Comparison of ENCODE assay signal across 9 cellular contexts in genomic region chr1:91712981-91713841, GRCh38.
DNase-seq lines count a peak whose midpoint lies in the region; ATAC-seq, FAIRE-seq and TF ChIP-seq lines count a peak whose summit lies in the region.
"Had no signal": no experiment of that assay in that cellular context is flagged by ENCODE, and none has a peak within 500 bp of the region (broad histone marks: within the 10 kb centered on the region; RNA-seq: fewer than 3 reads in every experiment).

No MANE protein-coding gene starts in this region.

- DNase-seq in H1 (ENCODE audit: low read depth in 1 of 2, low spot score in 2 of 2) (no peak), pancreas (no peak), NCI-H1417 (lab: John Stamatoyannopoulos, UW) (no peak), GOT3 (lab: John Stamatoyannopoulos, UW) (no peak)

- no peak overlapping the region for H4K8ac ChIP-seq in H1 (ENCODE audit: extremely low read depth, insufficient read depth, low read length)

- no peak overlapping the region for H2BK120ac ChIP-seq in H1 (replicated peaks; ENCODE audit: low read depth, low read length)

- intact Hi-C loops in pancreas (cut with DNase I) = no loop called here

- no peak overlapping the region for H4K5ac ChIP-seq in H1 (ENCODE audit: insufficient read length, low read depth, low read length)

- no peak overlapping the region for H3K23ac ChIP-seq in H1 (ENCODE audit: insufficient read length)

- H3K36me3 ChIP-seq in H1 (ENCODE audit: control insufficient read depth in 2 of 4, insufficient read depth in 4 of 4, low read length in 3 of 4) (no peaks in the 10 kb centered on the region), pancreas (peaks cover 0 to 7% (median 0%) of the 10 kb centered on the region in 3 donors)

- H3K9ac ChIP-seq in H1 (replicated peaks in 1 of 4; ENCODE audit: extremely low read depth in 1 of 4, low read depth in 3 of 4, low read length in 3 of 4) = no peak overlapping the region

- no peak overlapping the region for H2BK20ac ChIP-seq in H1 (ENCODE audit: low read length)

- H3K23me2 ChIP-seq in H1 (ENCODE audit: low read depth, low read length) = no peaks in the 10 kb centered on the region

- no peak overlapping the region for H4K91ac ChIP-seq in H1 (replicated peaks; ENCODE audit: insufficient read length, low read length)

- no peak overlapping the region for H2BK12ac ChIP-seq in H1 (ENCODE audit: low read depth, low read length)

- peak overlapping the region; percentile 50; the same call in 1 of the 2 replicates for H3K27ac ChIP-seq in H1 (ENCODE audit: low read depth, low read length)
- H3K27ac ChIP-seq in pancreas = peak overlapping the region in 2 of 4 donors; percentile 14 to 30

- no peak for TF ChIP-seq RAD21 in H1 (IDR thresholded peaks at IDR 0.05 in 1 of 2, conservative IDR thresholded peaks at IDR 0.05 in 1 of 2; ENCODE audit: low read depth in 2 of 2, low read length in 2 of 2)

- H3K4me2 ChIP-seq in H1 (ENCODE audit: insufficient read depth in 1 of 2, low read depth in 2 of 2, low read length in 2 of 2) = no peak overlapping the region

- FAIRE-seq in H1 (lab: Jason Lieb, UNC) (no peak), pancreas (lab: Jason Lieb, UNC) (no peak)

- POLR2A ChIA-PET in H1 (lab: Charles Lee; ENCODE audit: partially characterized antibody) = interaction anchor here (1.1 kb wide), 1 partner anchor 23 kb away, joined by 3 read pairs; no protein-coding TSS in a partner anchor

- no peak for TF ChIP-seq CTCF in H1 (IDR thresholded peaks at IDR 0.05; ENCODE audit: control extremely low read depth in 1 of 3, insufficient read depth in 1 of 3, low read depth in 1 of 3, low read length in 3 of 3)
- no peak for TF ChIP-seq CTCF in pancreas (IDR thresholded peaks at IDR 0.05)

- 73% methylated on average over 15 of the region's 15 CpGs; no CpG with 5 or more reads in 1 of the 2 experiments for WGBS in H1 (ENCODE audit: extremely low coverage in 1 of 2, insufficient coverage in 1 of 2, insufficient read length in 1 of 2, insufficient replicate concordance in 2 of 2, low coverage in 1 of 2, low lambda C conversion rate in 2 of 2, missing lambda C conversion rate in 1 of 2), 2 experiments
- WGBS in pancreas, 2 donors = 75 to 76% methylated on average over 15 of the region's 15 CpGs

- H2AFZ ChIP-seq in H1 (ENCODE audit: low read length) = peak overlapping the region; percentile 60

- no peak overlapping the region for H3K56ac ChIP-seq in H1 (replicated peaks; ENCODE audit: insufficient read length, low read depth, low read length)

- no peaks in the 10 kb centered on the region for H4K20me1 ChIP-seq in H1 (replicated peaks in 1 of 2; ENCODE audit: control insufficient read depth in 1 of 2, insufficient read depth in 2 of 2, low read length in 2 of 2)

- no peak for TF ChIP-seq POLR2A in H1 (IDR thresholded peaks at IDR 0.05; ENCODE audit: control extremely low read depth in 1 of 2, low read depth in 2 of 2, low read length in 2 of 2)

- H3K9me3 ChIP-seq in H1 (ENCODE audit: insufficient read depth in 2 of 2, low read depth in 1 of 2, low read length in 1 of 2) (no peaks in the 10 kb centered on the region), pancreas (no peaks in the 10 kb centered on the region)

- ATAC-seq in GM21825 (IDR thresholded peaks at IDR 0.05; ENCODE audit: unreplicated experiment) = peak; percentile 75
- ATAC-seq in pancreas = peak in 3 of 4 donors; percentile 48 to 69 (median 51)
- no peak for ATAC-seq in esophagus mucosa
- ATAC-seq: HCT116 had no signal

- H3K27me3 ChIP-seq in H1 (replicated peaks in 1 of 4; ENCODE audit: control insufficient read depth in 3 of 4, extremely low read depth in 1 of 4, insufficient read depth in 3 of 4, low read length in 3 of 4) (peaks cover 0 to 1% (median 0%) of the 10 kb centered on the region in 4 experiments; a peak in 1 of 7 replicates), pancreas (no peaks in the 10 kb centered on the region)

- H2BK15ac ChIP-seq in H1 (ENCODE audit: low read length) = no peak overlapping the region

- no peaks in the 10 kb centered on the region for H3K79me1 ChIP-seq in H1 (ENCODE audit: low read depth, low read length)

- H2BK5ac ChIP-seq in H1 (ENCODE audit: low read depth, low read length) = no peak overlapping the region

- H3K79me2 ChIP-seq in H1 (ENCODE audit: control insufficient read depth in 1 of 2, insufficient read depth in 2 of 2, low read length in 2 of 2) = no peaks in the 10 kb centered on the region

- H3K4me3 ChIP-seq in GM08714 (ENCODE audit: low read length) = peak overlapping the region; percentile 2; the same call in 1 of the 2 replicates
- H3K4me3 ChIP-seq in H1 (ENCODE audit: extremely low read depth in 1 of 4, insufficient read depth in 2 of 4, low read depth in 3 of 4, low read length in 4 of 4) = no peak overlapping the region
- no peak overlapping the region for H3K4me3 ChIP-seq in pancreas

- H3K4me1 ChIP-seq in H1 (replicated peaks in 1 of 4; ENCODE audit: control insufficient read depth in 3 of 4, insufficient read depth in 4 of 4, low read length in 3 of 4) (peaks cover 0 to 6% (median 2%) of the 10 kb centered on the region in 4 experiments; a peak in 2 of 7 replicates), pancreas (no peaks in the 10 kb centered on the region)

- H3K18ac ChIP-seq in H1 (ENCODE audit: extremely low read depth, low read length) = no peak overlapping the region; the same call in 1 of the 2 replicates

- TF ChIP-seq EP300 in H1 (IDR thresholded peaks at IDR 0.05; ENCODE audit: borderline replicate concordance in 1 of 2, low read depth in 2 of 2, low read length in 2 of 2) = no peak

- H3K14ac ChIP-seq in H1 (ENCODE audit: insufficient read length) = no peak overlapping the region

- H2AK5ac ChIP-seq in H1 (ENCODE audit: low read depth, low read length) = no peak overlapping the region

- no peak overlapping the region for H3K4ac ChIP-seq in H1 (replicated peaks; ENCODE audit: insufficient read length, low read depth, low read length)

- CTCF ChIA-PET in H1 (lab: Charles Lee; ENCODE audit: partially characterized antibody) = interaction anchor here (1.0 kb wide), 1 partner anchor 10 kb away, joined by 3 read pairs; no protein-coding TSS in a partner anchor

TF ChIP-seq in PFSK-1, 5 proteins besides CTCF, POLR2A, EP300 and RAD21 (continues in another document):
- no peak for TF ChIP-seq POLR2AphosphoS5 (IDR thresholded peaks at IDR 0.05; ENCODE audit: low read depth, low read length)
- no peak for TF ChIP-seq TAF1 (IDR thresholded peaks at IDR 0.05; ENCODE audit: borderline replicate concordance, insufficient read depth, low read length)
- TF ChIP-seq REST (IDR thresholded peaks at IDR 0.05; ENCODE audit: insufficient read depth in 1 of 2, low read depth in 2 of 2, low read length in 2 of 2) = no peak

TF ChIP-seq in H1, 55 proteins besides CTCF, POLR2A, EP300 and RAD21:
- peak; percentile 64; the same call in 1 of the 2 replicates for TF ChIP-seq CEBPB (IDR thresholded peaks at IDR 0.05; ENCODE audit: low read depth, low read length)
- no peak for TF ChIP-seq SIX5 (IDR thresholded peaks at IDR 0.05; ENCODE audit: low read depth, low read length)
